ENCODE assay signal across 8 cellular contexts in genomic region chr9:115770521-115770920, GRCh38.
"Had no signal": no experiment of that assay in that cellular context is flagged by ENCODE, and none has a peak within 500 bp of the region (broad histone marks: within the 10 kb centered on the region; RNA-seq: fewer than 3 reads in every experiment).

No MANE protein-coding gene starts in this region.

- H3K36me3 ChIP-seq: HAP-1 had no signal

- ATAC-seq: HCT116, HepG2 had no signal

- H3K4me3 ChIP-seq: GM23248, HAP-1 had no signal

- H3K27ac ChIP-seq: GM23248, HL-60 had no signal

- DNase-seq: GM23248, GOT3, H7, HFFc6 had no signal

- H3K9me3 ChIP-seq: HAP-1 had no signal

- H2AFZ ChIP-seq: GM23248 had no signal

- H3K4me1 ChIP-seq: HAP-1 had no signal
